Comparison of ENCODE assay signal across 22 cellular contexts in the genomic region with DNA sequence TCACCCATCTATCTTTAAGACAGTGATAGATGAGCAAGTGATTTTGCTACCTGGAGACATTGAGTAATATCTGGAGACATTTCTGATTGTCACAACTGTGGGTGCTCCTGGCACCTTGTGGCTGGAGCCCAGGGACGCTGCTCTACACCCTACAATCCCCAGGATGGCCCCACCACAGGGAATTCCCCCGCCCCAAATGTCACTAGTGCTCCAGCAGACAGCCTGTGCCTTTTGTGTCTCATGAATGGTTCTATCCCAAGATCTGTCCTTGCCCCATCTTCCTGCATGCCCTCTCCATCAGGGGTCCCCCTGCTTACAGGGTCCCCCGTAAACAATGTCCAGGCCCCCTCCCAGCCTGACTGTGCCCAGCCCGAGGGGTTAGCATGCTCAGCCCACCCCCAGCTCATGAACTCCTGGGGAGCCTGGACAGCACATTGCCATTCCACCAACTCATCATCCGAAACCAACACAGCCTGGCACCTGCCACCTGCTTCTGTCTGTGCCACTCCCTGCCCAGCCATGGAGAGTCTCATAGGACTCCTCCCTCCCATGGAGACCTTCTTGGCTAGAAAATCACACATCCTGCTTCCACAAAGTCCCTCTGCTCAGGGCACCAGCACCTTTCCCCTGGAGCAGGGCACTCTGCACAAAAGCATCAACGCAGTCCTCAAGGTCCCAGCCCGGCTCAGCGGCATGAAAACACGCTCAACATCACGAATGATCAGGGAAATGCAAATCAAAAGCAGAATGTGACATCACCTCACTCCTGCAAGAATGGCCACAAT. TPM values are rescaled to one million over a fixed set of nuclear protein-coding genes. Genes with fewer than 3 reads are reported as not detected.
DNase-seq lines count a peak whose midpoint lies in the region; TF ChIP-seq lines count a peak whose summit lies in the region.
"Had no signal": no experiment of that assay in that cellular context is flagged by ENCODE, and none has a peak within 500 bp of the region (broad histone marks: within the 10 kb centered on the region; RNA-seq: fewer than 3 reads in every experiment).

No MANE protein-coding gene starts in this region.

- no peaks in the 10 kb centered on the region for H3K9me3 ChIP-seq in tibial nerve
- H3K9me3 ChIP-seq: heart left ventricle, right lobe of liver, upper lobe of left lung had no signal

- no peak overlapping the region for H3K27ac Mint-ChIP-seq in activated CD4-positive, alpha-beta memory T cell treated with anti-CD3 and anti-CD28 coated beads for 36 hours
- no peak overlapping the region for H3K27ac Mint-ChIP-seq in activated CD4-positive, alpha-beta memory T cell treated with anti-CD3 and anti-CD28 coated beads, Interleukin-2, amount 10 ng/mL, durations not matched to agents 7 days and 5 days
- H3K27ac Mint-ChIP-seq in activated naive CD8-positive, alpha-beta T cell treated with anti-CD3 and anti-CD28 coated beads for 36 hours = no peak overlapping the region
- H3K27ac Mint-ChIP-seq: effector memory CD8-positive, alpha-beta T cell; stimulated activated memory B cell treated with anti-CD40 and anti-IgM and Interleukin-4, amounts not matched to agents 10 μg/mL and 1 μg/mL and 100 μg/mL, for 72 hours had no signal

- TF ChIP-seq CTCF in NB4 (IDR thresholded peaks at IDR 0.05; ENCODE audit: low read depth, low read length) = no peak
- TF ChIP-seq CTCF in tibial nerve (IDR thresholded peaks at IDR 0.05) = no peak
- TF ChIP-seq CTCF in coronary artery (IDR thresholded peaks at IDR 0.05) = no peak

- H3K4me1 Mint-ChIP-seq in activated CD4-positive, alpha-beta memory T cell treated with anti-CD3 and anti-CD28 coated beads for 36 hours (ENCODE audit: low read depth) = peaks cover 4% of the 10 kb centered on the region
- peaks cover 10% of the 10 kb centered on the region for H3K4me1 Mint-ChIP-seq in activated CD4-positive, alpha-beta memory T cell treated with anti-CD3 and anti-CD28 coated beads, Interleukin-2, amount 10 ng/mL, durations not matched to agents 7 days and 5 days
- H3K4me1 Mint-ChIP-seq in activated naive CD8-positive, alpha-beta T cell treated with anti-CD3 and anti-CD28 coated beads for 36 hours = peaks cover 6% of the 10 kb centered on the region

- no peaks in the 10 kb centered on the region for H3K9me3 Mint-ChIP-seq in activated CD4-positive, alpha-beta memory T cell treated with anti-CD3 and anti-CD28 coated beads for 36 hours
- no peaks in the 10 kb centered on the region for H3K9me3 Mint-ChIP-seq in activated CD4-positive, alpha-beta memory T cell treated with anti-CD3 and anti-CD28 coated beads, Interleukin-2, amount 10 ng/mL, durations not matched to agents 7 days and 5 days
- H3K9me3 Mint-ChIP-seq in activated naive CD8-positive, alpha-beta T cell treated with anti-CD3 and anti-CD28 coated beads for 36 hours = no peaks in the 10 kb centered on the region
- H3K9me3 Mint-ChIP-seq: effector memory CD8-positive, alpha-beta T cell; stimulated activated memory B cell treated with anti-CD40 and anti-IgM and Interleukin-4, amounts not matched to agents 10 μg/mL and 1 μg/mL and 100 μg/mL, for 72 hours had no signal

- H3K4me1 ChIP-seq in tibial nerve = no peaks in the 10 kb centered on the region
- H3K4me1 ChIP-seq: right lobe of liver, upper lobe of left lung had no signal

- TF ChIP-seq POLR2A in NB4 (IDR thresholded peaks at IDR 0.05; ENCODE audit: extremely low read depth, insufficient read length) (no peak), tibial nerve (IDR thresholded peaks at IDR 0.05) (no peak)

- no peak overlapping the region for H3K4me3 Mint-ChIP-seq in activated CD4-positive, alpha-beta memory T cell treated with anti-CD3 and anti-CD28 coated beads for 36 hours
- no peak overlapping the region for H3K4me3 Mint-ChIP-seq in activated CD4-positive, alpha-beta memory T cell treated with anti-CD3 and anti-CD28 coated beads, Interleukin-2, amount 10 ng/mL, durations not matched to agents 7 days and 5 days
- no peak overlapping the region for H3K4me3 Mint-ChIP-seq in activated naive CD8-positive, alpha-beta T cell treated with anti-CD3 and anti-CD28 coated beads for 36 hours
- H3K4me3 Mint-ChIP-seq: effector memory CD8-positive, alpha-beta T cell; stimulated activated memory B cell treated with anti-CD40 and anti-IgM and Interleukin-4, amounts not matched to agents 10 μg/mL and 1 μg/mL and 100 μg/mL, for 72 hours had no signal

- peaks cover 10% of the 10 kb centered on the region for H3K36me3 Mint-ChIP-seq in activated CD4-positive, alpha-beta memory T cell treated with anti-CD3 and anti-CD28 coated beads for 36 hours
- H3K36me3 Mint-ChIP-seq in activated CD4-positive, alpha-beta memory T cell treated with anti-CD3 and anti-CD28 coated beads, Interleukin-2, amount 10 ng/mL, durations not matched to agents 7 days and 5 days (ENCODE audit: low read depth) = peaks cover 29% of the 10 kb centered on the region
- no peaks in the 10 kb centered on the region for H3K36me3 Mint-ChIP-seq in activated naive CD8-positive, alpha-beta T cell treated with anti-CD3 and anti-CD28 coated beads for 36 hours

- H3K27me3 Mint-ChIP-seq in activated CD4-positive, alpha-beta memory T cell treated with anti-CD3 and anti-CD28 coated beads for 36 hours = no peaks in the 10 kb centered on the region
- no peaks in the 10 kb centered on the region for H3K27me3 Mint-ChIP-seq in activated CD4-positive, alpha-beta memory T cell treated with anti-CD3 and anti-CD28 coated beads, Interleukin-2, amount 10 ng/mL, durations not matched to agents 7 days and 5 days
- peaks cover 4% of the 10 kb centered on the region for H3K27me3 Mint-ChIP-seq in activated naive CD8-positive, alpha-beta T cell treated with anti-CD3 and anti-CD28 coated beads for 36 hours
- H3K27me3 Mint-ChIP-seq: effector memory CD8-positive, alpha-beta T cell; stimulated activated memory B cell treated with anti-CD40 and anti-IgM and Interleukin-4, amounts not matched to agents 10 μg/mL and 1 μg/mL and 100 μg/mL, for 72 hours had no signal

- H3K4me3 ChIP-seq in NB4 (ENCODE audit: low read depth, low read length) (peak overlapping the region; percentile 12), tibial nerve (no peak overlapping the region), coronary artery (no peak overlapping the region)
- H3K4me3 ChIP-seq: heart left ventricle, right lobe of liver, SK-N-MC, upper lobe of left lung had no signal

- H3K27ac ChIP-seq in tibial nerve (no peak overlapping the region), coronary artery (no peak overlapping the region)
- H3K27ac ChIP-seq: heart left ventricle, right lobe of liver, SK-N-MC, upper lobe of left lung had no signal

- POLR2A ChIA-PET in activated CD4-positive, alpha-beta memory T cell treated with anti-CD3 and anti-CD28 coated beads for 36 hours (lab: Charles Lee) = no interaction called here
- POLR2A ChIA-PET in activated CD4-positive, alpha-beta memory T cell treated with anti-CD3 and anti-CD28 coated beads, Interleukin-2, amount 10 ng/mL, durations not matched to agents 7 days and 5 days (lab: Charles Lee) = no interaction called here
- POLR2A ChIA-PET in HEK293T (lab: Yijun Ruan, JAX) = no interaction called here

- H3K27me3 ChIP-seq in tibial nerve = no peaks in the 10 kb centered on the region
- H3K27me3 ChIP-seq: right lobe of liver, upper lobe of left lung had no signal

- 74 to 78% methylated on average over 10 of the region's 10 CpGs for WGBS in tibial nerve, 2 donors

- DNase-seq in activated CD4-positive, alpha-beta memory T cell treated with anti-CD3 and anti-CD28 coated beads for 36 hours = peak; percentile 80
- DNase-seq in activated CD4-positive, alpha-beta memory T cell treated with anti-CD3 and anti-CD28 coated beads, Interleukin-2, amount 10 ng/mL, durations not matched to agents 7 days and 5 days = no peak
- DNase-seq in NB4 (ENCODE audit: low read depth) (no peak), HEK293T (ENCODE audit: extremely low spot score) (no peak), tibial nerve (ENCODE audit: low spot score in 2 of 2) (no peak), coronary artery (ENCODE audit: low spot score) (no peak)
- peak; percentile 40 for DNase-seq in activated naive CD8-positive, alpha-beta T cell treated with anti-CD3 and anti-CD28 coated beads for 36 hours
- DNase-seq in stimulated activated CD4-positive, alpha-beta T cell treated with anti-CD3 and anti-CD28 coated beads, Interleukin-4, amount 100 ng/mL, for 48 hours (ENCODE audit: low read depth in 2 of 2) = peak; percentile 36 to 57
- DNase-seq: amniotic stem cell; central memory CD4-positive, alpha-beta T cell; effector memory CD8-positive, alpha-beta T cell; EL; heart left ventricle; NCI-H2029; NCI-H524; PC-3; upper lobe of left lung had no signal

- intact Hi-C loops in activated CD4-positive, alpha-beta memory T cell treated with anti-CD3 and anti-CD28 coated beads for 36 hours (cut with micrococcal nuclease) = no loop called here

- no peaks in the 10 kb centered on the region for H3K36me3 ChIP-seq in tibial nerve
- H3K36me3 ChIP-seq: heart left ventricle, right lobe of liver, upper lobe of left lung had no signal

- TF ChIP-seq EP300 in tibial nerve (IDR thresholded peaks at IDR 0.05) = no peak

- CTCF ChIA-PET in activated CD4-positive, alpha-beta memory T cell treated with anti-CD3 and anti-CD28 coated beads for 36 hours (lab: Charles Lee) = no interaction called here
- CTCF ChIA-PET in activated CD4-positive, alpha-beta memory T cell treated with anti-CD3 and anti-CD28 coated beads, Interleukin-2, amount 10 ng/mL, durations not matched to agents 7 days and 5 days (lab: Charles Lee) = no interaction called here
- CTCF ChIA-PET in HEK293T (lab: Yijun Ruan, JAX) = no interaction called here

TF ChIP-seq in HEK293T, 16 proteins besides CTCF, POLR2A, EP300 and RAD21:
- no peak for TF ChIP-seq CTBP1 (IDR thresholded peaks at IDR 0.05; ENCODE audit: borderline replicate concordance)
- no peak for TF ChIP-seq L3MBTL2 (conservative IDR thresholded peaks at IDR 0.05)
- TF ChIP-seq SP1 (IDR thresholded peaks at IDR 0.05) = no peak
- no peak for TF ChIP-seq FOXK2 (IDR thresholded peaks at IDR 0.05)
- no peak for TF ChIP-seq FOXM1 (IDR thresholded peaks at IDR 0.05; ENCODE audit: borderline replicate concordance)

RNA-seq across cellular contexts. Expression of a gene that starts 5.7 kb away (rescaled TPM):
- 10 to 100 TPM; 30.2 to 32.7 TPM for total RNA-seq in activated CD4-positive, alpha-beta memory T cell treated with anti-CD3 and anti-CD28 coated beads for 36 hours
- total RNA-seq in activated CD4-positive, alpha-beta memory T cell treated with anti-CD3 and anti-CD28 coated beads, Interleukin-2, amount 10 ng/mL, durations not matched to agents 7 days and 5 days = 100 to 1,000 TPM; 177 to 180 TPM
- total RNA-seq in activated naive CD8-positive, alpha-beta T cell treated with anti-CD3 and anti-CD28 coated beads for 36 hours = 10 to 100 TPM; 12.5 to 13.3 TPM
- total RNA-seq in tibial nerve = 1 to 10 TPM in 3 of 4 donors, under 1 TPM in 1; 0.84 to 2.8 (median 1.2) TPM
- total RNA-seq: fibroblast of lung, kidney epithelial cell, PC-3 had no signal

Comparison
In these comparisons a context has a peak if more than half of its experiments do, and no peak if none do; other contexts are left out.
1. DNase-seq: peak in activated CD4-positive, alpha-beta memory T cell treated with anti-CD3 and anti-CD28 coated beads for 36 hours (single experiment), activated naive CD8-positive, alpha-beta T cell treated with anti-CD3 and anti-CD28 coated beads for 36 hours (single experiment) and stimulated activated CD4-positive, alpha-beta T cell treated with anti-CD3 and anti-CD28 coated beads, Interleukin-4, amount 100 ng/mL, for 48 hours (2 of 2); none in activated CD4-positive, alpha-beta memory T cell treated with anti-CD3 and anti-CD28 coated beads, Interleukin-2, amount 10 ng/mL, durations not matched to agents 7 days and 5 days (single experiment), NB4 (single experiment), HEK293T (single experiment), tibial nerve (0 of 2) and coronary artery (single experiment).
2. RNA of a gene that starts 5.7 kb away (total RNA-seq): 177 to 180 TPM in activated CD4-positive, alpha-beta memory T cell treated with anti-CD3 and anti-CD28 coated beads, Interleukin-2, amount 10 ng/mL, durations not matched to agents 7 days and 5 days; 30.2 to 32.7 TPM in activated CD4-positive, alpha-beta memory T cell treated with anti-CD3 and anti-CD28 coated beads for 36 hours, 12.5 to 13.3 TPM in activated naive CD8-positive, alpha-beta T cell treated with anti-CD3 and anti-CD28 coated beads for 36 hours and 0.84 to 2.8 TPM in tibial nerve; every median in the first group is over 4 times any median in the second.